In genomic region chr2:2720351-2720750, GRCh38 we compare ENCODE assay signal across 3 cellular contexts.
"Had no signal": no experiment of that assay in that cellular context is flagged by ENCODE, and none has a peak within 500 bp of the region (broad histone marks: within the 10 kb centered on the region; RNA-seq: fewer than 3 reads in every experiment).

No MANE protein-coding gene starts in this region.

- H2AFZ ChIP-seq: GM23338 had no signal

- ATAC-seq: GM23338 had no signal

- DNase-seq: H9, HCEC 1CT had no signal

- H3K4me3 ChIP-seq: GM23338 had no signal

- H3K4me2 ChIP-seq: GM23338 had no signal
